Comparison of ENCODE assay signal across 8 cellular contexts in genomic region chr1:203795382-203796222, GRCh38. TPM values are rescaled to one million over a fixed set of nuclear protein-coding genes. Genes with fewer than 3 reads are reported as not detected.
DNase-seq lines count a peak whose midpoint lies in the region; ATAC-seq and TF ChIP-seq lines count a peak whose summit lies in the region.

ZBED6 (plus strand) TSS chr1:203795623; CDS start chr1:203797523, 1,900 bp downstream.
ZC3H11A (plus strand) TSS chr1:203795623; CDS start chr1:203817071, 21,448 bp downstream.

- peak within 1 kb of the TSS; percentile 69 for H3K4me3 ChIP-seq in A673 (ENCODE audit: low read depth, low read length, poor library complexity, severe bottlenecking)
- H3K4me3 ChIP-seq in breast epithelium: peak within 1 kb of the TSS; percentile 83 to 86 (median 85)
- peak within 1 kb of the TSS; percentile 84 for H3K4me3 ChIP-seq in iPS-18c (ENCODE audit: insufficient read depth, low read depth, low read length)
- peak within 1 kb of the TSS; percentile 64 to 92 (median 67) for H3K4me3 ChIP-seq in skin epidermis

- TF ChIP-seq CTCF in A673 (conservative IDR thresholded peaks at IDR 0.05; ENCODE audit: low read depth, low read length) (no peak), VCaP (conservative IDR thresholded peaks at IDR 0.05) (no peak), breast epithelium (IDR thresholded peaks at IDR 0.05) (no peak)

- peaks cover 32% of the 10 kb centered on the region for H3K36me3 ChIP-seq in A673 (ENCODE audit: insufficient read depth, low read length, poor library complexity, severe bottlenecking)
- no peaks in the 10 kb centered on the region for H3K36me3 ChIP-seq in breast epithelium

- H3K9me3 ChIP-seq in A673 (ENCODE audit: low read depth, low read length, poor library complexity, severe bottlenecking): no peaks in the 10 kb centered on the region
- no peaks in the 10 kb centered on the region for H3K9me3 ChIP-seq in breast epithelium
- H3K9me3 ChIP-seq in iPS-18c (ENCODE audit: control insufficient read depth, insufficient read depth, low read length): peaks cover 2% of the 10 kb centered on the region

- CTCF ChIA-PET in A673 (lab: Charles Lee): no interaction called here

- no peaks in the 10 kb centered on the region for H3K27me3 ChIP-seq in A673 (replicated peaks; ENCODE audit: insufficient read depth, low read depth, low read length, poor library complexity)
- no peaks in the 10 kb centered on the region for H3K27me3 ChIP-seq in breast epithelium

- H3K27ac ChIP-seq in A673 (ENCODE audit: low read depth, low read length, poor library complexity, severe bottlenecking) (peak within 1 kb of the TSS; percentile 94), VCaP (peak within 1 kb of the TSS; percentile 93), breast epithelium (peak within 1 kb of the TSS; percentile 97 to 98), skin epidermis (peak within 1 kb of the TSS; percentile 81 to 99 (median 96))

- peak; percentile 90 for ATAC-seq in GM18870 (IDR thresholded peaks at IDR 0.05; ENCODE audit: unreplicated experiment)
- peak; percentile 95 for ATAC-seq in HG03135 (IDR thresholded peaks at IDR 0.05; ENCODE audit: unreplicated experiment)

- intact Hi-C loops in A673 (cut with micrococcal nuclease; ENCODE audit: unreplicated experiment) (no loop called here), breast epithelium (cut with DNase I; ENCODE audit: low total_unique reads) (no loop called here)

- no TSS peak for BruUV-seq in A673 (replicated peaks; lab: Mats Ljungman, UMichigan)

- POLR2A ChIA-PET in A673 (lab: Charles Lee; ENCODE audit: low non-redundant PET): no interaction called here

- TF ChIP-seq POLR2A in breast epithelium (IDR thresholded peaks at IDR 0.05): peak; percentile 74

- H3K4me1 ChIP-seq in A673 (ENCODE audit: insufficient read depth, low read length, poor library complexity, severe bottlenecking) (peaks cover 35% of the 10 kb centered on the region), breast epithelium (peaks cover 8 to 9% of the 10 kb centered on the region in 2 donors)

- DNase-seq in A673 (ENCODE audit: low spot score) (peak; percentile 99), NCI-H2196 treated with DMSO at 0.1 percent for 48 hours (lab: John Stamatoyannopoulos, UW; ENCODE audit: unreplicated experiment) (peak; percentile 89), breast epithelium (ENCODE audit: low spot score in 2 of 2) (peak; percentile 99)

RNA-seq across cellular contexts. Expression of gene ZBED6, which starts in this region (rescaled TPM):
- total RNA-seq in A673 (2021): 28.5 and 29.6 TPM in 2 replicates
- total RNA-seq in breast epithelium: 10 to 100 TPM; 22.7 to 37.8 (median 28.8) TPM

RNA-seq across cellular contexts. Expression of gene ZC3H11A, which starts in this region (rescaled TPM):
- total RNA-seq in A673 (2021) (95.3 and 103 TPM in 2 replicates), breast epithelium (100 to 1,000 TPM; 102 to 154 (median 124) TPM)

Comparison
In these comparisons a context has a peak if more than half of its experiments do, and no peak if none do; other contexts are left out.
1. Peak in every context shown above with its lines: DNase-seq, ATAC-seq, H3K4me3 ChIP-seq and H3K27ac ChIP-seq.